In genomic region chr7:7293092-7293491, GRCh38 we compare ENCODE assay signal across 18 cellular contexts.
DNase-seq lines count a peak whose midpoint lies in the region; ATAC-seq, FAIRE-seq and TF ChIP-seq lines count a peak whose summit lies in the region.
"Had no signal": no experiment of that assay in that cellular context is flagged by ENCODE, and none has a peak within 500 bp of the region (broad histone marks: within the 10 kb centered on the region; RNA-seq: fewer than 3 reads in every experiment).

No MANE protein-coding gene starts in this region.

- no peak for FAIRE-seq in K562 (lab: Jason Lieb, UNC)
- FAIRE-seq: D721Med, GM12878, GM19239 had no signal

- TF ChIP-seq POLR2A in K562 (conservative IDR thresholded peaks at IDR 0.05) (no peak), right lobe of liver (IDR thresholded peaks at IDR 0.05) (no peak)

- no peak for TF ChIP-seq RAD21 in K562 (CRISPR knock-in tag; conservative IDR thresholded peaks at IDR 0.05 in 1 of 2, IDR thresholded peaks at IDR 0.05 in 1 of 2)

- no peaks in the 10 kb centered on the region for H4K20me1 ChIP-seq in GM23338 (replicated peaks; ENCODE audit: insufficient read depth)
- H4K20me1 ChIP-seq in K562 (replicated peaks; ENCODE audit: control insufficient read depth, insufficient read depth, low read length), result no peaks in the 10 kb centered on the region

- H3K4me3 Mint-ChIP-seq in GM23338, result no peak overlapping the region
- H3K4me3 Mint-ChIP-seq: CD4-positive, alpha-beta memory T cell had no signal

- no peaks in the 10 kb centered on the region for H3K27me3 ChIP-seq in GM23338 (ENCODE audit: insufficient read depth)
- no peaks in the 10 kb centered on the region for H3K27me3 ChIP-seq in K562 (ENCODE audit: control insufficient read depth in 2 of 2, insufficient read depth in 2 of 2, low read length in 2 of 2)
- H3K27me3 ChIP-seq in right lobe of liver, result no peaks in the 10 kb centered on the region
- no peaks in the 10 kb centered on the region for H3K27me3 ChIP-seq in tibial artery

- TF ChIP-seq CTCF in GM23338 (conservative IDR thresholded peaks at IDR 0.05; ENCODE audit: low read depth in 2 of 2) (no peak), K562 (IDR thresholded peaks at IDR 0.05 in 2 of 3, conservative IDR thresholded peaks at IDR 0.05 in 1 of 3; ENCODE audit: insufficient read depth in 2 of 3, low read depth in 1 of 3, low read length in 3 of 3) (no peak), right lobe of liver (IDR thresholded peaks at IDR 0.05) (no peak), tibial artery (IDR thresholded peaks at IDR 0.05) (no peak)

- peaks cover 7% of the 10 kb centered on the region; the same call in 2 of the 3 replicates for H3K9me3 Mint-ChIP-seq in GM23338

- H3K4me1 ChIP-seq in GM23338 (ENCODE audit: insufficient read depth) (peaks cover 12% of the 10 kb centered on the region; the same call in 1 of the 2 replicates), K562 (replicated peaks in 1 of 2; ENCODE audit: control insufficient read depth in 2 of 2, insufficient read depth in 2 of 2, low read length in 2 of 2) (peaks cover 0 to 7% of the 10 kb centered on the region in 2 experiments; a peak in 2 of 5 replicates), right lobe of liver (no peaks in the 10 kb centered on the region), tibial artery (no peaks in the 10 kb centered on the region)

- H3K27ac Mint-ChIP-seq in GM23338, result no peak overlapping the region
- H3K27ac Mint-ChIP-seq: CD4-positive, alpha-beta memory T cell had no signal

- no peaks in the 10 kb centered on the region for H3K27me3 Mint-ChIP-seq in GM23338 (ENCODE audit: insufficient read depth, low read depth, poor library complexity)
- H3K27me3 Mint-ChIP-seq: CD4-positive, alpha-beta memory T cell had no signal

- in situ Hi-C loops in K562 (cut with MboI), result no loop called here

- no peaks in the 10 kb centered on the region for H3K9me1 ChIP-seq in K562 (ENCODE audit: control insufficient read depth, insufficient read depth, low read length)

- ATAC-seq in GM23338 (no peak), K562 (no peak; the same call in 2 of the 3 replicates), right lobe of liver (peak; percentile 57 to 81 (median 78))
- ATAC-seq: GM12878 had no signal

- H3K9ac ChIP-seq in K562 (ENCODE audit: insufficient read depth in 1 of 2, low read depth in 2 of 2, low read length in 2 of 2), result no peak overlapping the region

- H3K36me3 Mint-ChIP-seq in GM23338 (ENCODE audit: low read depth), result peaks cover 5% of the 10 kb centered on the region
- H3K36me3 Mint-ChIP-seq: CD4-positive, alpha-beta memory T cell had no signal

- intact Hi-C loops in K562 (cut with micrococcal nuclease) (loop anchor here (10.0 kb wide), 1 partner anchor 188 kb away; no protein-coding TSS in a partner anchor), right lobe of liver (cut with DNase I) (no loop called here), tibial artery (cut with DNase I; ENCODE audit: low total_unique reads) (no loop called here)

- H3F3A ChIP-seq in GM23338 (replicated peaks; ENCODE audit: low read depth), result no peaks in the 10 kb centered on the region

- H3K4me3 ChIP-seq in GM23338 (no peak overlapping the region), K562 (no peak overlapping the region), right lobe of liver (no peak overlapping the region), tibial artery (no peak overlapping the region)
- H3K4me3 ChIP-seq: GM12878 had no signal

- H3K4me2 ChIP-seq in GM23338 (no peak overlapping the region), K562 (ENCODE audit: insufficient read depth, low read length) (peak overlapping the region; percentile 33; the same call in 1 of the 2 replicates)

- H3K36me3 ChIP-seq in GM23338 (ENCODE audit: insufficient read depth) (no peaks in the 10 kb centered on the region), K562 (ENCODE audit: control insufficient read depth, insufficient read depth, low read length) (no peaks in the 10 kb centered on the region), right lobe of liver (no peaks in the 10 kb centered on the region), tibial artery (no peaks in the 10 kb centered on the region)

- DNase-seq in GM23338 (ENCODE audit: low spot score) (no peak), K562 (ENCODE audit: extremely low read depth in 1 of 4, low spot score in 3 of 4) (no peak), right lobe of liver (no peak), COLO668 (lab: John Stamatoyannopoulos, UW; ENCODE audit: unreplicated experiment) (no peak), NCI-H1092 treated with DMSO at 0.1 percent for 48 hours (lab: John Stamatoyannopoulos, UW) (no peak), tibial artery (no peak)
- DNase-seq: C1 segment of cervical spinal cord; CD4-positive, alpha-beta memory T cell; DMS 273 treated with DMSO at 0.1 percent for 48 hours; DMS79; EL; GDM1; GOT3; H7; HCEC 1CT had no signal

- POLR2A ChIA-PET in K562 (lab: Yijun Ruan, JAX), result no interaction called here

- WGBS in K562 (ENCODE audit: insufficient coverage, low coverage, missing lambda C conversion rate), result 45% methylated on average over 2 of the region's 2 CpGs
- 51% methylated on average over 2 of the region's 2 CpGs for WGBS in right lobe of liver (ENCODE audit: insufficient coverage, low coverage, low lambda C conversion rate, missing lambda C conversion rate)

- H3K4me1 Mint-ChIP-seq in GM23338, result peaks cover 14% of the 10 kb centered on the region; the same call in 2 of the 3 replicates

- no TSS peak for BruUV-seq in K562 (replicated peaks; lab: Mats Ljungman, UMichigan)

- CTCF ChIA-PET in K562 (lab: Yijun Ruan, JAX; ENCODE audit: low intra/inter-chr PET ratio), result no interaction called here

- H3K27ac ChIP-seq in GM23338 (ENCODE audit: low read depth) (no peak overlapping the region), K562 (ENCODE audit: extremely low read depth, low read depth, low read length) (no peak overlapping the region), right lobe of liver (no peak overlapping the region), tibial artery (no peak overlapping the region)

- peak overlapping the region; percentile 78; the same call in 1 of the 2 replicates for H2AFZ ChIP-seq in GM23338
- peak overlapping the region; percentile 77 for H2AFZ ChIP-seq in K562 (ENCODE audit: low read depth, low read length)

- H3K9me2 ChIP-seq in GM23338 (ENCODE audit: insufficient read depth), result no peaks in the 10 kb centered on the region; the same call in 1 of the 2 replicates

- TF ChIP-seq EP300 in K562 (IDR thresholded peaks at IDR 0.05; ENCODE audit: low read length), result no peak

- no peaks in the 10 kb centered on the region for H3K9me3 ChIP-seq in K562 (replicated peaks; ENCODE audit: control insufficient read depth, insufficient read depth, low read depth, low read length)
- H3K9me3 ChIP-seq in right lobe of liver, result no peaks in the 10 kb centered on the region
- no peaks in the 10 kb centered on the region for H3K9me3 ChIP-seq in tibial artery

- H3K79me2 ChIP-seq in GM23338 (replicated peaks; ENCODE audit: insufficient read depth) (no peaks in the 10 kb centered on the region), K562 (ENCODE audit: control insufficient read depth, insufficient read depth, low read length) (no peaks in the 10 kb centered on the region)

TF ChIP-seq in GM23338, 12 proteins besides CTCF, POLR2A, EP300 and RAD21 (continues in another document):
- TF ChIP-seq POLR2AphosphoS5 (IDR thresholded peaks at IDR 0.05; ENCODE audit: low read depth) (no peak), JUNB (IDR thresholded peaks at IDR 0.05; ENCODE audit: unreplicated experiment) (no peak), STAT1 (IDR thresholded peaks at IDR 0.05; ENCODE audit: unreplicated experiment) (no peak), CREB1 (CRISPR knock-in tag; IDR thresholded peaks at IDR 0.05; ENCODE audit: low read depth) (no peak), EZH2phosphoT487 (IDR thresholded peaks at IDR 0.05; ENCODE audit: unreplicated experiment) (no peak), ZNF114 (CRISPR knock-in tag; IDR thresholded peaks at IDR 0.05) (no peak), ZNF331 (CRISPR knock-in tag; IDR thresholded peaks at IDR 0.05; ENCODE audit: low read depth) (no peak), ETS1 (IDR thresholded peaks at IDR 0.05) (no peak)

TF ChIP-seq in K562, 482 proteins besides CTCF, POLR2A, EP300 and RAD21:
- no peak for TF ChIP-seq ZNF696 (CRISPR knock-in tag; conservative IDR thresholded peaks at IDR 0.05)

Comparison
In these comparisons a context has a peak if more than half of its experiments do, and no peak if none do; other contexts are left out.
1. ATAC-seq: peak in right lobe of liver (4 of 4); none in GM23338 (single experiment) and K562 (single experiment).